ENCODE assay signal across 19 cellular contexts in genomic region chr1:91673603-91674002, GRCh38.
DNase-seq lines count a peak whose midpoint lies in the region; ATAC-seq and TF ChIP-seq lines count a peak whose summit lies in the region.
"Had no signal": no experiment of that assay in that cellular context is flagged by ENCODE, and none has a peak within 500 bp of the region (broad histone marks: within the 10 kb centered on the region; RNA-seq: fewer than 3 reads in every experiment).

No MANE protein-coding gene starts in this region.

- H3K36me3 Mint-ChIP-seq in HFFc6 (ENCODE audit: low read depth) = no peaks in the 10 kb centered on the region
- H3K36me3 Mint-ChIP-seq: IgD-negative memory B cell; stimulated activated naive B cell treated with anti-CD40 and anti-IgM and Interleukin-4, amounts not matched to agents 10 μg/mL and 1 μg/mL and 100 μg/mL, for 72 hours had no signal

- no peak for TF ChIP-seq CTCF in GM10266 (IDR thresholded peaks at IDR 0.05; ENCODE audit: control insufficient read depth, insufficient read depth, low read depth, missing control alignments)
- no peak for TF ChIP-seq CTCF in GM13977 (IDR thresholded peaks at IDR 0.05; ENCODE audit: extremely low read depth, insufficient read depth, missing control alignments)
- no peak for TF ChIP-seq CTCF in coronary artery (IDR thresholded peaks at IDR 0.05)
- no peak for TF ChIP-seq CTCF in HFFc6 (IDR thresholded peaks at IDR 0.05)

- no peak overlapping the region for H3K4me3 ChIP-seq in coronary artery
- H3K4me3 ChIP-seq: ovary had no signal

- H3K27me3 Mint-ChIP-seq in HFFc6 (ENCODE audit: insufficient read depth) = no peaks in the 10 kb centered on the region; the same call in none of the 2 replicates
- H3K27me3 Mint-ChIP-seq: stimulated activated naive B cell treated with anti-CD40 and anti-IgM and Interleukin-4, amounts not matched to agents 10 μg/mL and 1 μg/mL and 100 μg/mL, for 72 hours; type B pancreatic cell had no signal

- in situ Hi-C loops in GM13977 (cut with MboI; ENCODE audit: low pct_unique_long_range_greater_than_20kb, low sequenced_read_pairs, unreplicated experiment) = no loop called here

- H3K27ac Mint-ChIP-seq in HFFc6 = no peak overlapping the region
- H3K27ac Mint-ChIP-seq: IgD-negative memory B cell; stimulated activated naive B cell treated with anti-CD40 and anti-IgM and Interleukin-4, amounts not matched to agents 10 μg/mL and 1 μg/mL and 100 μg/mL, for 72 hours; type B pancreatic cell had no signal

- H3K27ac ChIP-seq in coronary artery = no peak overlapping the region
- H3K27ac ChIP-seq: ovary had no signal

- H3K4me3 Mint-ChIP-seq in HFFc6 = no peak overlapping the region
- H3K4me3 Mint-ChIP-seq: stimulated activated naive B cell treated with anti-CD40 and anti-IgM and Interleukin-4, amounts not matched to agents 10 μg/mL and 1 μg/mL and 100 μg/mL, for 72 hours; type B pancreatic cell had no signal

- no peaks in the 10 kb centered on the region for H3K4me1 Mint-ChIP-seq in HFFc6 (ENCODE audit: low read depth)
- H3K4me1 Mint-ChIP-seq: IgD-negative memory B cell had no signal

- peak; percentile 13 for ATAC-seq in left lobe of liver
- ATAC-seq: stimulated activated naive B cell treated with anti-CD40 and anti-IgM and Interleukin-4, amounts not matched to agents 10 μg/mL and 1 μg/mL and 100 μg/mL, for 72 hours had no signal

- H3K9me3 Mint-ChIP-seq in HFFc6 = no peaks in the 10 kb centered on the region
- H3K9me3 Mint-ChIP-seq: stimulated activated naive B cell treated with anti-CD40 and anti-IgM and Interleukin-4, amounts not matched to agents 10 μg/mL and 1 μg/mL and 100 μg/mL, for 72 hours had no signal

- DNase-seq in GM10266 (ENCODE audit: extremely low spot score) (peak; percentile 21), GM13977 (ENCODE audit: low spot score) (peak; percentile 49), fibroblast of gingiva (ENCODE audit: low read depth) (peak; percentile 75), left lobe of liver (ENCODE audit: low spot score) (no peak), coronary artery (ENCODE audit: low spot score) (no peak), HFFc6 (no peak), Kasumi-1 (lab: John Stamatoyannopoulos, UW) (no peak)
- DNase-seq: activated effector memory CD4-positive, alpha-beta T cell treated with anti-CD3 and anti-CD28 coated beads, Interleukin-2, amount 50 U/mL, for 16 hours; AML-193; anterior cingulate cortex; DMS79; effector memory CD4-positive, alpha-beta T cell; hippocampal formation; NCI-H69; ovary; SHP77 treated with DMSO at 0.1 percent for 48 hours; stimulated activated naive B cell treated with anti-CD40 and anti-IgM and Interleukin-4, amounts not matched to agents 10 μg/mL and 1 μg/mL and 100 μg/mL, for 72 hours had no signal

Comparison
In these comparisons a context has a peak if more than half of its experiments do, and no peak if none do; other contexts are left out.
1. DNase-seq: peak in GM10266 (single experiment), GM13977 (single experiment) and fibroblast of gingiva (single experiment); none in left lobe of liver (single experiment), coronary artery (single experiment), HFFc6 (single experiment) and Kasumi-1 (0 of 2).